In genomic region chr16:18385285-18385684, GRCh38 we compare ENCODE assay signal across 3 cellular contexts. TPM values are rescaled to one million over a fixed set of nuclear protein-coding genes. Genes with fewer than 3 reads are reported as not detected.
"Had no signal": no experiment of that assay in that cellular context is flagged by ENCODE, and none has a peak within 500 bp of the region (broad histone marks: within the 10 kb centered on the region; RNA-seq: fewer than 3 reads in every experiment).

No MANE protein-coding gene starts in this region.

RNA-seq across cellular contexts. Expression of gene NPIPA8, which starts 48.7 kb away (rescaled TPM):
- total RNA-seq: GM23338, HT-29 had no signal
- polyA plus RNA-seq: GM23338, IgD-negative memory B cell had no signal
